Comparison of ENCODE assay signal across 7 cellular contexts in the genomic region with DNA sequence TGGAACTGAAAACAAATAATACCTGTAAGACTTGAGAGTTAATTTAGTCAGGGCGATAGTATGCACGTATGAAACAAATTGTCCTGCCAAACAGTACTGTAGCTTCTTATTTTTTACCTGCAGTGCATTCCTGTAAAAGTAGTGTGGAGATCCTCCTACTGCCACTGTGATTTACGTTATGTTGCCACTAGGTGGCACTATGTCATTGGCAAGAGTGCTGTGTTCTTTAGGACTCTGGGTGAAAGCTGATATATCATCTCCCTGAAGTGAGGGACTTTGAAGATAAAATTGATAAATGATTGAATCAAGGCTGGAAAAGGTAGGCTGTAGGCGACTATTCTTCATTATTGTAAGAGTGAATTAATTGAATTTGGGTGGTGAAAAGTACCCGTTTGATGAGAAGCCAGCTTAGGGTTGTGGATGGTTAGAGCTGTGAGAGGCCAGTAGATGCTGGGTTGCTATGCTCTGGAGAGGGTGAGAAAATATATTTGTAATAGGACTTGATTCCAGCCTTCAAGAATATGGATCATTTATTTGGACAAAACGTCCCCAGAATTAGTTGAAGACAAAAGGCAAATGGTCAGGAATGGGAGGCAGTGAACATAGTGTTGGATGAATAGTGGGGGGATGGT. TPM values are rescaled to one million over a fixed set of nuclear protein-coding genes. Genes with fewer than 3 reads are reported as not detected.
DNase-seq lines count a peak whose midpoint lies in the region; ATAC-seq and TF ChIP-seq lines count a peak whose summit lies in the region.
"Not testable (repeated sequence)": the region's sequence is repeated elsewhere in the genome, so short reads cannot be mapped to it uniquely, and the experiment has no call there.

No MANE protein-coding gene starts in this region.

- no CpG with 5 or more reads among the region's 6 CpGs for WGBS in H9 (ENCODE audit: extremely low coverage, insufficient read length, low lambda C conversion rate)
- 0% methylated on average over 2 of the region's 6 CpGs for WGBS in hepatocyte (ENCODE audit: low lambda C conversion rate, missing lambda C conversion rate)
- WGBS in smooth muscle cell (ENCODE audit: low lambda C conversion rate), result 0% methylated on average over 2 of the region's 6 CpGs

- H3K4me1 ChIP-seq in H9 (ENCODE audit: insufficient read depth, low read length); hepatocyte (ENCODE audit: insufficient read depth); smooth muscle cell (ENCODE audit: low read depth): not testable (repeated sequence)

- H3K4me1 Mint-ChIP-seq in H9; activated CD8-positive, alpha-beta T cell treated with anti-CD3 and anti-CD28 coated beads for 36 hours (ENCODE audit: low read depth); MCF 10A (ENCODE audit: insufficient read depth, unreplicated experiment): not testable (repeated sequence)

- not testable (repeated sequence) for H3K79me1 ChIP-seq in H9 (ENCODE audit: insufficient read depth, low read depth, low read length, poor library complexity, severe bottlenecking)

- H2AK5ac ChIP-seq in H9 (ENCODE audit: insufficient read length, low read length), result not testable (repeated sequence)

- H3K27me3 ChIP-seq in H9 (ENCODE audit: insufficient read depth, low read length); hepatocyte; smooth muscle cell (ENCODE audit: low read depth): not testable (repeated sequence)

- not testable (repeated sequence) for H4K91ac ChIP-seq in H9 (ENCODE audit: insufficient read length, low read depth, low read length)

- not testable (repeated sequence) for H3T11ph ChIP-seq in H9 (ENCODE audit: low read length)

- H3K9me3 Mint-ChIP-seq in H9; activated CD8-positive, alpha-beta T cell treated with anti-CD3 and anti-CD28 coated beads for 36 hours; MCF 10A (ENCODE audit: unreplicated experiment): not testable (repeated sequence)

- H3K9me3 ChIP-seq in H9 (ENCODE audit: control insufficient read depth, low read depth, low read length); hepatocyte (ENCODE audit: low read depth); smooth muscle cell (replicated peaks; ENCODE audit: low read depth): not testable (repeated sequence)

- H4K8ac ChIP-seq in H9 (replicated peaks; ENCODE audit: insufficient read length, low read depth, low read length), result not testable (repeated sequence)

- H3K27ac ChIP-seq in H9 (ENCODE audit: insufficient read length, low read depth, low read length); hepatocyte; smooth muscle cell (ENCODE audit: low read depth): not testable (repeated sequence)

- H3K27me3 Mint-ChIP-seq in H9 (ENCODE audit: low read depth); activated CD8-positive, alpha-beta T cell treated with anti-CD3 and anti-CD28 coated beads for 36 hours; MCF 10A (ENCODE audit: insufficient read depth, unreplicated experiment): not testable (repeated sequence)

- not testable (repeated sequence) for BruUV-seq in MCF 10A (replicated peaks; lab: Mats Ljungman, UMichigan)

- not testable (repeated sequence) for H3K23me2 ChIP-seq in H9 (ENCODE audit: insufficient read length, low read depth, low read length, poor library complexity, severe bottlenecking)

- not testable (repeated sequence) for H2BK12ac ChIP-seq in H9 (ENCODE audit: insufficient read length, low read depth, low read length)

- not testable (repeated sequence) for H3K9ac ChIP-seq in H9 (ENCODE audit: extremely low read depth, insufficient read length, low read length); smooth muscle cell (ENCODE audit: low read depth)

- H3K56ac ChIP-seq in H9 (ENCODE audit: insufficient read length, low read depth, low read length), result not testable (repeated sequence)

- DNase-seq in H9; MCF 10A (ENCODE audit: unreplicated experiment); hepatocyte (ENCODE audit: low spot score); smooth muscle cell (lab: John Stamatoyannopoulos, UW; ENCODE audit: unreplicated experiment): not testable (repeated sequence)
- peak; percentile 61 for DNase-seq in activated CD8-positive, alpha-beta T cell treated with anti-CD3 and anti-CD28 coated beads for 36 hours

- not testable (repeated sequence) for H2BK120ac ChIP-seq in H9 (ENCODE audit: low read depth, low read length, poor library complexity, severe bottlenecking)

- H2BK15ac ChIP-seq in H9 (ENCODE audit: low read depth, low read length), result not testable (repeated sequence)

- not testable (repeated sequence) for H3K27ac Mint-ChIP-seq in H9; activated CD8-positive, alpha-beta T cell treated with anti-CD3 and anti-CD28 coated beads for 36 hours; MCF 10A (ENCODE audit: low read depth, unreplicated experiment)

- H3K4me3 ChIP-seq in hepatocyte, smooth muscle cell: not testable (repeated sequence)

- TF ChIP-seq CTCF in H9 (conservative IDR thresholded peaks at IDR 0.05) (peak; percentile 47; the same call in 2 of the 3 replicates), MCF 10A (IDR thresholded peaks at IDR 0.05; ENCODE audit: unreplicated experiment) (peak; percentile 27), hepatocyte (IDR thresholded peaks at IDR 0.05; ENCODE audit: poor library complexity) (peak; percentile 40), smooth muscle cell (IDR thresholded peaks at IDR 0.05; ENCODE audit: borderline replicate concordance, insufficient read depth, poor library complexity, severe bottlenecking) (peak; percentile 35)
- not testable (repeated sequence) for TF ChIP-seq CTCF in activated CD8-positive, alpha-beta T cell treated with anti-CD3 and anti-CD28 coated beads for 36 hours (IDR thresholded peaks at IDR 0.05)

- peak; percentile 91 for ATAC-seq in GM18861 (IDR thresholded peaks at IDR 0.05; ENCODE audit: unreplicated experiment)
- ATAC-seq in HG03565 (IDR thresholded peaks at IDR 0.05; ENCODE audit: unreplicated experiment), result peak; percentile 90
- peak; percentile 98 for ATAC-seq in activated CD8-positive, alpha-beta T cell treated with anti-CD3 and anti-CD28 coated beads for 36 hours

- not testable (repeated sequence) for H3K36me3 ChIP-seq in hepatocyte (replicated peaks; ENCODE audit: insufficient read depth, low read depth); smooth muscle cell (ENCODE audit: low read depth)

- H3K14ac ChIP-seq in H9 (ENCODE audit: insufficient read depth, low read length), result not testable (repeated sequence)

- H3K9me2 ChIP-seq in hepatocyte (replicated peaks; ENCODE audit: insufficient read depth), result not testable (repeated sequence)

- not testable (repeated sequence) for H2BK5ac ChIP-seq in H9 (ENCODE audit: insufficient read length, low read length)

- not testable (repeated sequence) for H3K36me3 Mint-ChIP-seq in H9 (ENCODE audit: insufficient read depth in 1 of 3, low read depth in 3 of 3); activated CD8-positive, alpha-beta T cell treated with anti-CD3 and anti-CD28 coated beads for 36 hours (ENCODE audit: low read depth); MCF 10A (ENCODE audit: insufficient read depth, unreplicated experiment)

- intact Hi-C loops in activated CD8-positive, alpha-beta T cell treated with anti-CD3 and anti-CD28 coated beads for 36 hours (cut with micrococcal nuclease); MCF 10A (cut with micrococcal nuclease): not testable (repeated sequence)

- not testable (repeated sequence) for H3K4me2 ChIP-seq in H9 (ENCODE audit: insufficient read depth, insufficient read length, low read length); hepatocyte; smooth muscle cell

- not testable (repeated sequence) for H4K20me1 ChIP-seq in H9 (ENCODE audit: control insufficient read depth, insufficient read depth, insufficient read length); hepatocyte (ENCODE audit: insufficient read depth, poor library complexity, severe bottlenecking); smooth muscle cell (ENCODE audit: low read depth)

- not testable (repeated sequence) for H3F3A ChIP-seq in smooth muscle cell (ENCODE audit: low read depth)

- H3K4me3 Mint-ChIP-seq in H9; activated CD8-positive, alpha-beta T cell treated with anti-CD3 and anti-CD28 coated beads for 36 hours; MCF 10A (ENCODE audit: unreplicated experiment): not testable (repeated sequence)

- not testable (repeated sequence) for H3K4ac ChIP-seq in H9 (ENCODE audit: low read depth, low read length)

- H2BK20ac ChIP-seq in H9 (ENCODE audit: low read depth, low read length, poor library complexity, severe bottlenecking), result not testable (repeated sequence)

- POLR2A ChIA-PET in activated CD8-positive, alpha-beta T cell treated with anti-CD3 and anti-CD28 coated beads for 36 hours (lab: Charles Lee); MCF 10A (lab: Yijun Ruan, JAX): not testable (repeated sequence)

- CTCF ChIA-PET in activated CD8-positive, alpha-beta T cell treated with anti-CD3 and anti-CD28 coated beads for 36 hours (lab: Charles Lee); MCF 10A (lab: Yijun Ruan, JAX): not testable (repeated sequence)

- not testable (repeated sequence) for H4K5ac ChIP-seq in H9 (ENCODE audit: insufficient read length, low read depth, low read length)

- H3K18ac ChIP-seq in H9 (ENCODE audit: insufficient read length, low read depth, low read length), result not testable (repeated sequence)

- not testable (repeated sequence) for H2AFZ ChIP-seq in H9 (ENCODE audit: low read length); hepatocyte; smooth muscle cell (ENCODE audit: low read depth)

- not testable (repeated sequence) for H3K79me2 ChIP-seq in H9 (ENCODE audit: insufficient read depth, low read length); hepatocyte; smooth muscle cell (ENCODE audit: low read depth)

- not testable (repeated sequence) for H3K23ac ChIP-seq in H9 (ENCODE audit: insufficient read length, low read depth, low read length)

RNA-seq across cellular contexts. Expression of gene GOLGA6L10, which starts 16.5 kb away (rescaled TPM):
- total RNA-seq in H9 (2021) (2.0 TPM in 2 replicates), MCF 10A (2022) (1.9 and 2.6 TPM in 2 replicates), hepatocyte (0.28 and 1.3 TPM in 2 replicates), smooth muscle cell (0.22 and 1.3 TPM in 2 replicates)
- total RNA-seq in activated CD8-positive, alpha-beta T cell treated with anti-CD3 and anti-CD28 coated beads for 36 hours, result 1 to 10 TPM; 2.5 to 3.0 TPM
- polyA plus RNA-seq in hepatocyte (0.65 and 1.0 TPM in 2 replicates), smooth muscle cell (1.2 and 1.9 TPM in 2 replicates)
